In genomic region chr7:22814261-22815208, GRCh38 we compare ENCODE assay signal across 16 cellular contexts. TPM values are rescaled to one million over a fixed set of nuclear protein-coding genes. Genes with fewer than 3 reads are reported as not detected.
DNase-seq lines count a peak whose midpoint lies in the region; ATAC-seq, FAIRE-seq and TF ChIP-seq lines count a peak whose summit lies in the region.
"Had no signal": no experiment of that assay in that cellular context is flagged by ENCODE, and none has a peak within 500 bp of the region (broad histone marks: within the 10 kb centered on the region; RNA-seq: fewer than 3 reads in every experiment).

No MANE protein-coding gene starts in this region.

- peak; percentile 89 for FAIRE-seq in RCC 7860 (lab: Jason Lieb, UNC)

- no peaks in the 10 kb centered on the region for H3K4me1 ChIP-seq in prostate gland (replicated peaks)
- H3K4me1 ChIP-seq in body of pancreas: peaks cover 48% of the 10 kb centered on the region
- H3K4me1 ChIP-seq: thyroid gland had no signal

- DNase-seq in AG08395 (ENCODE audit: low spot score) (peak; percentile 46), RCC 7860 (ENCODE audit: low spot score) (peak; percentile 50), fibroblast of mammary gland (ENCODE audit: low read depth) (peak; percentile 72), prostate gland (ENCODE audit: low spot score) (no peak), body of pancreas (no peak), chondrocyte (ENCODE audit: low spot score) (no peak)
- no peak for DNase-seq in stimulated activated CD4-positive, alpha-beta T cell treated with anti-CD3 and anti-CD28 coated beads, Interleukin-2, amount 100 ng/mL, for 24 hours
- DNase-seq: dermis blood vessel endothelial cell, hypothalamus, retina, SIG-M5, thyroid gland had no signal

- 92% methylated on average over 10 of the region's 10 CpGs for WGBS in prostate gland
- WGBS in body of pancreas, 2 donors: 85 to 88% methylated on average over 10 of the region's 10 CpGs

- ATAC-seq in GM21619 (IDR thresholded peaks at IDR 0.05; ENCODE audit: unreplicated experiment): peak; percentile 64
- ATAC-seq in body of pancreas: no peak
- ATAC-seq: activated T-helper 17 cell treated with anti-CD3 and anti-CD28 coated beads, Interleukin-2, amount 50 U/mL, for 72 hours had no signal

- H3K27ac Mint-ChIP-seq in chondrocyte (ENCODE audit: unreplicated experiment): no peak overlapping the region
- H3K27ac Mint-ChIP-seq: mesothelial cell of epicardium had no signal

- no peak for TF ChIP-seq POLR2A in prostate gland (IDR thresholded peaks at IDR 0.05)
- no peak for TF ChIP-seq POLR2A in body of pancreas (IDR thresholded peaks at IDR 0.05)

- H3K4me1 Mint-ChIP-seq in chondrocyte (ENCODE audit: low read depth): peaks cover 4% of the 10 kb centered on the region

- no peaks in the 10 kb centered on the region for H3K9me3 Mint-ChIP-seq in chondrocyte (ENCODE audit: low read depth)
- H3K9me3 Mint-ChIP-seq: activated T-helper 17 cell treated with anti-CD3 and anti-CD28 coated beads, Interleukin-2, amount 50 U/mL, for 72 hours; IgD-negative memory B cell; mesothelial cell of epicardium had no signal

- no peaks in the 10 kb centered on the region for H3K27me3 ChIP-seq in prostate gland (replicated peaks; ENCODE audit: insufficient read depth)
- H3K27me3 ChIP-seq in body of pancreas: no peaks in the 10 kb centered on the region
- H3K27me3 ChIP-seq: thyroid gland had no signal

- peaks cover 22% of the 10 kb centered on the region for H3K36me3 Mint-ChIP-seq in chondrocyte (ENCODE audit: low read depth)
- H3K36me3 Mint-ChIP-seq: IgD-negative memory B cell had no signal

- no peak overlapping the region for H3K4me3 Mint-ChIP-seq in chondrocyte (ENCODE audit: unreplicated experiment)
- H3K4me3 Mint-ChIP-seq: activated T-helper 17 cell treated with anti-CD3 and anti-CD28 coated beads, Interleukin-2, amount 50 U/mL, for 72 hours; IgD-negative memory B cell; mesothelial cell of epicardium had no signal

- H3K27ac ChIP-seq in prostate gland (no peak overlapping the region), body of pancreas (no peak overlapping the region)
- H3K27ac ChIP-seq: thyroid gland had no signal

- TF ChIP-seq CTCF in fibroblast of mammary gland (conservative IDR thresholded peaks at IDR 0.05; ENCODE audit: control insufficient read depth, insufficient read depth, low read depth, low read length) (no peak), prostate gland (IDR thresholded peaks at IDR 0.05) (no peak), body of pancreas (IDR thresholded peaks at IDR 0.05) (no peak), chondrocyte (IDR thresholded peaks at IDR 0.05) (no peak)

- intact Hi-C loops in prostate gland (cut with DNase I) (no loop called here), body of pancreas (cut with DNase I) (no loop called here)

- H3K9me3 ChIP-seq in prostate gland: no peaks in the 10 kb centered on the region
- H3K9me3 ChIP-seq in body of pancreas: peaks cover 0 to 2% (median 0%) of the 10 kb centered on the region in 3 donors
- H3K9me3 ChIP-seq: thyroid gland had no signal

- H3K4me3 ChIP-seq in fibroblast of mammary gland (ENCODE audit: control insufficient read depth, low read depth, low read length) (no peak overlapping the region), prostate gland (no peak overlapping the region), body of pancreas (no peak overlapping the region)
- H3K4me3 ChIP-seq: thyroid gland had no signal

- H3K27me3 Mint-ChIP-seq in chondrocyte (ENCODE audit: low read depth): no peaks in the 10 kb centered on the region
- H3K27me3 Mint-ChIP-seq: activated T-helper 17 cell treated with anti-CD3 and anti-CD28 coated beads, Interleukin-2, amount 50 U/mL, for 72 hours; IgD-negative memory B cell had no signal

- H3K36me3 ChIP-seq in prostate gland (no peaks in the 10 kb centered on the region), body of pancreas (replicated peaks in 1 of 2; ENCODE audit: insufficient read depth in 1 of 2, low read depth in 2 of 2) (peaks cover 0 to 12% of the 10 kb centered on the region in 2 donors)

RNA-seq across cellular contexts. Expression of gene TOMM7, which starts 8.1 kb away (rescaled TPM):
- total RNA-seq in prostate gland: 100 to 1,000 TPM; 124 to 190 TPM
- total RNA-seq in body of pancreas: 100 to 1,000 TPM in 1 of 2 donors, 10 to 100 TPM in 1; 77.8 to 103 TPM
- total RNA-seq in chondrocyte: 213 to 269 TPM (median 240 TPM) in 3 replicates

Comparison
In these comparisons a context has a peak if more than half of its experiments do, and no peak if none do; other contexts are left out.
1. DNase-seq: peak in AG08395 (single experiment), RCC 7860 (single experiment) and fibroblast of mammary gland (single experiment); none in prostate gland (single experiment), stimulated activated CD4-positive, alpha-beta T cell treated with anti-CD3 and anti-CD28 coated beads, Interleukin-2, amount 100 ng/mL, for 24 hours (0 of 2), body of pancreas (0 of 4) and chondrocyte (single experiment).